Comparison of ENCODE assay signal across 22 cellular contexts in the genomic region with DNA sequence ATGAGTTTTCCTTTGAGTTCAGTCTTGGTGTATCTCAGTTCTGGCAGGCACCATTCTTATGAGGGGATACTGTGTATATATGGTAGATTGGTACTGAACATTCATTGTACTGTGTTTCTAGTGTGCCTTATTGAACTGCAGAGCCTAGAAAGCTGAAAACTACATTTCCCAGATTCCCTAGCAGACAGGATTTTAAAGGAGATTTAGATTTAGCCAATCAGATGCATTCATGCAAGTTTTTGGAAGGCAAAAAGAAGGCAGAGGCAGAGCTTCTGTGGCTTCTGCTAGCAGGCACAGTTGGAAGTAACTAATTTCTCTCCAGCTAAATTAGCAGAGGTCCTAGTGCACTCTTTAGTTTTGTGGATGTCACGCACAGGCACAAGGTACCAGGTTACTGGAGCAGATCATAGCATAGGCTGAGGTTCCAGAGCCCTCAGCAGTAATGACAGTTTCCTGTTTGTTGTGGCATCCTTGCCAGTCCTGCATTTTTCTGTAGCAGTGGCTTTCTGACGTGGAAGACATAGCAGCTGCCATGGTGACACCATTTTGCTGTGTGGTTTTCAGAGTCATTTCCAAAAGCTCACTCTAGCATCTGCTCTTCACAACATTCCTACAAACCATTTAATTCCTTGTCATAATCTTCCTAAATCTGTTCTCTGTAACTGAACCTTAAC.
DNase-seq lines count a peak whose midpoint lies in the region; ATAC-seq and TF ChIP-seq lines count a peak whose summit lies in the region.
"Had no signal": no experiment of that assay in that cellular context is flagged by ENCODE, and none has a peak within 500 bp of the region (broad histone marks: within the 10 kb centered on the region; RNA-seq: fewer than 3 reads in every experiment).

No MANE protein-coding gene starts in this region.

- no peak overlapping the region for H3K4me3 ChIP-seq in fibroblast of lung (replicated peaks in 1 of 4; ENCODE audit: control extremely low read depth in 1 of 4, insufficient read depth in 1 of 4, low read depth in 3 of 4, low read length in 4 of 4)
- H3K4me3 ChIP-seq: cardiac muscle cell, dorsolateral prefrontal cortex, ovary, sigmoid colon, SK-N-MC had no signal

- DNase-seq in AG08395 (ENCODE audit: low spot score): peak; percentile 32
- DNase-seq in EH (ENCODE audit: low read depth): peak; percentile 30
- DNase-seq in OCI-M1 (lab: John Stamatoyannopoulos, UW): peak; percentile 8
- DNase-seq in fibroblast of lung (ENCODE audit: low read depth in 2 of 2): peak in 1 of 2 donors; percentile 13
- no peak for DNase-seq in cardiac septum (ENCODE audit: low spot score)
- no peak for DNase-seq in RKO (ENCODE audit: low spot score)
- DNase-seq: activated CD4-positive, alpha-beta T cell treated with anti-CD3 and anti-CD28 coated beads, Interleukin-2, amount 10 ng/mL, durations not matched to agents 7 days and 5 days; activated T-cell treated with anti-CD3 and anti-CD28 coated beads, Interleukin-2, amount 50 U/mL, for 24 hours; Caco-2; dorsolateral prefrontal cortex; MM.1S; NCI-H187; NCI-H2227 treated with DMSO at 0.1 percent for 48 hours; NCI-H82; ovary; sigmoid colon; stimulated activated CD4-positive, alpha-beta T cell treated with anti-CD3 and anti-CD28 coated beads, Interleukin-1b, Interleukin-23, amount 100 ng/mL, for 48 hours had no signal

- no peak overlapping the region for H3K27ac ChIP-seq in fibroblast of lung (ENCODE audit: insufficient read depth, low read length)
- H3K27ac ChIP-seq: cardiac muscle cell, dorsolateral prefrontal cortex, ovary, sigmoid colon, SK-N-MC had no signal

- no peaks in the 10 kb centered on the region for H3K79me2 ChIP-seq in fibroblast of lung (ENCODE audit: control insufficient read depth, insufficient read depth, low read length)

- no peak for ATAC-seq in HG03342 (IDR thresholded peaks at IDR 0.05; ENCODE audit: unreplicated experiment)
- ATAC-seq: esophagus mucosa, Panc1 had no signal

- no peaks in the 10 kb centered on the region for H3K9me3 ChIP-seq in fibroblast of lung (ENCODE audit: control insufficient read depth, insufficient read depth, low read depth, low read length)
- H3K9me3 ChIP-seq: Caco-2, ovary, sigmoid colon had no signal

- no peaks in the 10 kb centered on the region for H3K36me3 ChIP-seq in fibroblast of lung (ENCODE audit: control insufficient read depth, insufficient read depth, low read length)
- H3K36me3 ChIP-seq: cardiac muscle cell, ovary, sigmoid colon had no signal

- H3K9ac ChIP-seq in fibroblast of lung (ENCODE audit: insufficient read depth, low read length): no peak overlapping the region

- no peak overlapping the region for H3K4me2 ChIP-seq in fibroblast of lung (ENCODE audit: extremely low read depth, insufficient read depth, low read length)

- H4K20me1 ChIP-seq in fibroblast of lung (ENCODE audit: control insufficient read depth, extremely low read depth, insufficient read depth, low read length): no peaks in the 10 kb centered on the region

- no peaks in the 10 kb centered on the region for H3K4me1 ChIP-seq in fibroblast of lung (ENCODE audit: control insufficient read depth, extremely low read depth, insufficient read depth, low read length)
- H3K4me1 ChIP-seq: Caco-2 had no signal

- intact Hi-C loops in cardiac septum (cut with DNase I): no loop called here

- no peak for TF ChIP-seq CTCF in fibroblast of lung (conservative IDR thresholded peaks at IDR 0.05 in 1 of 2, IDR thresholded peaks at IDR 0.05 in 1 of 2; ENCODE audit: low read depth in 1 of 2, low read length in 2 of 2)

- H3K27me3 ChIP-seq in fibroblast of lung (ENCODE audit: control insufficient read depth, insufficient read depth, low read length): no peaks in the 10 kb centered on the region
- H3K27me3 ChIP-seq: cardiac muscle cell, dorsolateral prefrontal cortex, ovary, sigmoid colon had no signal

- peak overlapping the region; percentile 31 for H2AFZ ChIP-seq in fibroblast of lung (ENCODE audit: low read length)

Comparison
In these comparisons a context has a peak if more than half of its experiments do, and no peak if none do; other contexts are left out.
1. DNase-seq: peak in AG08395 (single experiment), EH (single experiment) and OCI-M1 (single experiment); none in cardiac septum (single experiment) and RKO (single experiment).